Comparison of ENCODE assay signal across 9 cellular contexts in genomic region chrX:120457766-120458180, GRCh38. TPM values are rescaled to one million over a fixed set of nuclear protein-coding genes. Genes with fewer than 3 reads are reported as not detected.
A peak's percentile ranks its signal among the peaks of the same experiment; 100 is the strongest.
DNase-seq lines count a peak whose midpoint lies in the region; ATAC-seq lines count a peak whose summit lies in the region.
"Had no signal": no experiment of that assay in that cellular context is flagged by ENCODE, and none has a peak within 500 bp of the region (broad histone marks: within the 10 kb centered on the region; RNA-seq: fewer than 3 reads in every experiment).

No MANE protein-coding gene starts in this region.

- H3K9me3 Mint-ChIP-seq in CD4-positive, alpha-beta memory T cell: no peaks in the 10 kb centered on the region
- H3K9me3 Mint-ChIP-seq in T-helper 1 cell treated with Interleukin-12 subunit alpha and Interleukin-12 subunit beta and Interleukin-4 antibody, amounts not matched to agents 30 μg/mL and 1 μg/mL, for 36 hours: no peaks in the 10 kb centered on the region
- no peaks in the 10 kb centered on the region for H3K9me3 Mint-ChIP-seq in memory B cell

- ATAC-seq in GM19395 (IDR thresholded peaks at IDR 0.05; ENCODE audit: unreplicated experiment) (peak; percentile 91), HG03439 (IDR thresholded peaks at IDR 0.05; ENCODE audit: unreplicated experiment) (peak; percentile 94), memory B cell (ENCODE audit: low read depth) (peak; percentile 85)

- peak overlapping the region; percentile 31 for H3K27ac ChIP-seq in CD4-positive, alpha-beta memory T cell (ENCODE audit: low read depth, low read length)

- H3K4me1 Mint-ChIP-seq in CD4-positive, alpha-beta memory T cell: peaks cover 31 to 60% (median 39%) of the 10 kb centered on the region in 4 donors
- peaks cover 29% of the 10 kb centered on the region for H3K4me1 Mint-ChIP-seq in T-helper 1 cell treated with Interleukin-12 subunit alpha and Interleukin-12 subunit beta and Interleukin-4 antibody, amounts not matched to agents 30 μg/mL and 1 μg/mL, for 36 hours (ENCODE audit: low read depth)
- peaks cover 14% of the 10 kb centered on the region for H3K4me1 Mint-ChIP-seq in memory B cell

- no peak overlapping the region for H3K4me3 ChIP-seq in CD4-positive, alpha-beta memory T cell (ENCODE audit: low read length in 2 of 2)
- H3K4me3 ChIP-seq: lung had no signal

- peak overlapping the region in 4 of 8 donors; percentile 63 to 83 (median 68) for H3K4me3 Mint-ChIP-seq in CD4-positive, alpha-beta memory T cell
- H3K4me3 Mint-ChIP-seq in T-helper 1 cell treated with Interleukin-12 subunit alpha and Interleukin-12 subunit beta and Interleukin-4 antibody, amounts not matched to agents 30 μg/mL and 1 μg/mL, for 36 hours: peak overlapping the region; percentile 67
- no peak overlapping the region for H3K4me3 Mint-ChIP-seq in memory B cell

- peaks cover 4 to 12% of the 10 kb centered on the region in 2 donors for H3K36me3 Mint-ChIP-seq in CD4-positive, alpha-beta memory T cell
- H3K36me3 Mint-ChIP-seq in T-helper 1 cell treated with Interleukin-12 subunit alpha and Interleukin-12 subunit beta and Interleukin-4 antibody, amounts not matched to agents 30 μg/mL and 1 μg/mL, for 36 hours (ENCODE audit: low read depth): peaks cover 9% of the 10 kb centered on the region
- H3K36me3 Mint-ChIP-seq in memory B cell: peaks cover 6% of the 10 kb centered on the region

- CTCF ChIA-PET in CD4-positive, alpha-beta memory T cell (lab: Charles Lee; ENCODE audit: partially characterized antibody): interaction anchor here (0.8 to 1.6 kb wide), 3 partner anchors 14 to 92 kb away, joined by 3 to 7 read pairs (median 3); no protein-coding TSS in a partner anchor

- DNase-seq in CD4-positive, alpha-beta memory T cell: no peak
- no peak for DNase-seq in memory B cell (ENCODE audit: low spot score in 2 of 2)
- DNase-seq in NCI-H510A treated with DMSO at 0.1 percent for 48 hours (lab: John Stamatoyannopoulos, UW): no peak
- DNase-seq in NCI-H1436 treated with DMSO at 0.1 percent for 48 hours (lab: John Stamatoyannopoulos, UW): no peak
- DNase-seq in NCI-H1417 (lab: John Stamatoyannopoulos, UW): no peak

- peak overlapping the region in 6 of 7 donors; percentile 20 to 77 (median 35) for H3K27ac Mint-ChIP-seq in CD4-positive, alpha-beta memory T cell
- H3K27ac Mint-ChIP-seq in T-helper 1 cell treated with Interleukin-12 subunit alpha and Interleukin-12 subunit beta and Interleukin-4 antibody, amounts not matched to agents 30 μg/mL and 1 μg/mL, for 36 hours: peak overlapping the region; percentile 41
- H3K27ac Mint-ChIP-seq in memory B cell: no peak overlapping the region

- no peaks in the 10 kb centered on the region for H3K27me3 ChIP-seq in CD4-positive, alpha-beta memory T cell (ENCODE audit: insufficient read depth, low read length)

- POLR2A ChIA-PET in CD4-positive, alpha-beta memory T cell (lab: Charles Lee; ENCODE audit: partially characterized antibody): interaction anchor here (0.7 to 1.7 kb wide), 4 partner anchors 10 to 146 kb away, joined by 3 to 9 read pairs (median 4); partner anchors contain the start of genes CUL4B, LAMP2 and MCTS1

- intact Hi-C loops in CD4-positive, alpha-beta memory T cell (cut with micrococcal nuclease): loop anchor here (5.0 kb wide), 1 partner anchor 140 kb away; no protein-coding TSS in a partner anchor

- H3K27me3 Mint-ChIP-seq in CD4-positive, alpha-beta memory T cell: no peaks in the 10 kb centered on the region
- no peaks in the 10 kb centered on the region for H3K27me3 Mint-ChIP-seq in T-helper 1 cell treated with Interleukin-12 subunit alpha and Interleukin-12 subunit beta and Interleukin-4 antibody, amounts not matched to agents 30 μg/mL and 1 μg/mL, for 36 hours (ENCODE audit: low read depth)
- H3K27me3 Mint-ChIP-seq in memory B cell: no peaks in the 10 kb centered on the region

- no peaks in the 10 kb centered on the region for H3K36me3 ChIP-seq in CD4-positive, alpha-beta memory T cell (ENCODE audit: insufficient read depth, low read length)

- no peaks in the 10 kb centered on the region for H3K9me3 ChIP-seq in CD4-positive, alpha-beta memory T cell (ENCODE audit: control insufficient read depth in 1 of 2, low read length in 2 of 2)

- H3K4me1 ChIP-seq in CD4-positive, alpha-beta memory T cell (ENCODE audit: insufficient read depth, low read length): peaks cover 48% of the 10 kb centered on the region

RNA-seq across cellular contexts. Expression of gene LAMP2, which starts 11.3 kb away (rescaled TPM):
- total RNA-seq in CD4-positive, alpha-beta memory T cell: 10 to 100 TPM; 44.2 to 45.8 TPM
- 100 to 1,000 TPM in 1 of 2 donors, 10 to 100 TPM in 1; 83.0 to 155 TPM for polyA plus RNA-seq in CD4-positive, alpha-beta memory T cell
